ENCODE assay signal across 8 cellular contexts in the genomic region with DNA sequence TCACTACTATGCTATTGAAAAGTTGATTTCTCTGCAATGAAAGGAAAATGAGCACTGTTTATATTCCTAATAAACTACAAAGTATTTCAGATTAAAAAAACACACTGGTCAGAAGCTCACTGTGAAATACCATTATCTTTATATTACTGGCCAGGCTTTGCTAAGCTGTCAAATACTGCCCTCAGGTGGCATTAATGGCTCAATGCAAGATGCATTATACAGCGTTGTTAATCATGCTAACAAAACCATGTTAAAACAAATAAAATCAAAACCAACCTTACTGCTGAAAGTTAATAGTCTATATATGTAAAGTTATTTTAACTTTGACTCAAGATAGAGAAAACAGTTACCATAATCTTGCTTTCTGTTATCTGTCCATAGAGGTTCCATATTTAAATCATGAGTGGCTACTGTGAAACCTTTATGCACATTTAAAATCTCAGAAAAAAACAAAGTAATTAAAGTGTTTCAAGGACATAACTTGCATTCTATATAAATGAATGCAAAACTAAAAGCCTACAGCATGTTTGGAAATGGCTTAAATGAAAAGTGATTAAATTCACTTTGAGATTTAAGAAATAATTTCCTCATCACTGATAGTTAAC.
DNase-seq lines count a peak whose midpoint lies in the region; ATAC-seq lines count a peak whose summit lies in the region.

No MANE protein-coding gene starts in this region.

- H3K4me1 Mint-ChIP-seq in activated CD4-positive, alpha-beta memory T cell treated with anti-CD3 and anti-CD28 coated beads for 36 hours (ENCODE audit: low read depth) = peaks cover 15% of the 10 kb centered on the region

- no peak overlapping the region for H3K4me3 Mint-ChIP-seq in activated CD4-positive, alpha-beta memory T cell treated with anti-CD3 and anti-CD28 coated beads for 36 hours

- peak; percentile 52 for ATAC-seq in HG02642 (IDR thresholded peaks at IDR 0.05; ENCODE audit: poor library complexity, unreplicated experiment)
- no peak for ATAC-seq in GM21737 (IDR thresholded peaks at IDR 0.05; ENCODE audit: unreplicated experiment)

- H3K27me3 Mint-ChIP-seq in activated CD4-positive, alpha-beta memory T cell treated with anti-CD3 and anti-CD28 coated beads for 36 hours = no peaks in the 10 kb centered on the region

- DNase-seq in SHP77 (lab: John Stamatoyannopoulos, UW) (peak; percentile 50 to 64), SHP77 treated with DMSO at 0.1 percent for 48 hours (lab: John Stamatoyannopoulos, UW) (no peak), NCI-H2196 (lab: John Stamatoyannopoulos, UW; ENCODE audit: unreplicated experiment) (peak; percentile 62), globus pallidus (ENCODE audit: low spot score) (peak; percentile 51), renal cortical epithelial cell (ENCODE audit: low read depth) (peak; percentile 56)
- peak; percentile 26 for DNase-seq in activated CD4-positive, alpha-beta memory T cell treated with anti-CD3 and anti-CD28 coated beads for 36 hours

- CTCF ChIA-PET in activated CD4-positive, alpha-beta memory T cell treated with anti-CD3 and anti-CD28 coated beads for 36 hours (lab: Charles Lee) = interaction anchor here (0.6 to 3.2 kb wide), 13 partner anchors 8 to 541 kb away, joined by 3 to 15 read pairs (median 4); no protein-coding TSS in a partner anchor

- no peak overlapping the region for H3K27ac Mint-ChIP-seq in activated CD4-positive, alpha-beta memory T cell treated with anti-CD3 and anti-CD28 coated beads for 36 hours

- H3K9me3 Mint-ChIP-seq in activated CD4-positive, alpha-beta memory T cell treated with anti-CD3 and anti-CD28 coated beads for 36 hours = no peaks in the 10 kb centered on the region

- POLR2A ChIA-PET in activated CD4-positive, alpha-beta memory T cell treated with anti-CD3 and anti-CD28 coated beads for 36 hours (lab: Charles Lee) = no interaction called here

- intact Hi-C loops in activated CD4-positive, alpha-beta memory T cell treated with anti-CD3 and anti-CD28 coated beads for 36 hours (cut with micrococcal nuclease) = loop anchor here (1.0 to 5.0 kb wide), 4 partner anchors 155 to 545 kb away; no protein-coding TSS in a partner anchor

- peaks cover 2% of the 10 kb centered on the region for H3K36me3 Mint-ChIP-seq in activated CD4-positive, alpha-beta memory T cell treated with anti-CD3 and anti-CD28 coated beads for 36 hours
